18 cellular contexts compared by ENCODE assay signal in the genomic region with DNA sequence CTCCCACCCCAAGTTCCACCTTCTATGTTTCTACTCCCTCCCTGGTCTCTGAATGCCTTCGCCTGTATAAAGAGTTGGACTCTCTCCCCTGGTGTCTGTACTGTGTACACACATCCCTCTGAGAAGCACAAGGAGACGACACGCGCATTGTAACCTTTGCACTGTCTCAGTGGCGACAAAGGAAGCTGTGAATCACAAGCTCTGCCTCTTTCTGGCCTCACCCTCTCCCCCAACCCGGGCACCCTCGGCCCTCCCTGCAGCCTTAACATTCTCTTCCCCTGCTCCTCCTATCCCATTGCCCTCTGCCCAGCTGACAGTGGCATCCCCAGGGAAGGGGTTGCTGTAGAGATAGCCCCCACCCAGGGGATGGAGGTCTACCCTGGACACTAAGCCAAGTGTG. TPM values are rescaled to one million over a fixed set of nuclear protein-coding genes. Genes with fewer than 3 reads are reported as not detected.
DNase-seq lines count a peak whose midpoint lies in the region; ATAC-seq, FAIRE-seq and TF ChIP-seq lines count a peak whose summit lies in the region.
"Had no signal": no experiment of that assay in that cellular context is flagged by ENCODE, and none has a peak within 500 bp of the region (broad histone marks: within the 10 kb centered on the region; RNA-seq: fewer than 3 reads in every experiment).

No MANE protein-coding gene starts in this region.

- no peak overlapping the region for H3K4me3 Mint-ChIP-seq in activated T-cell treated with anti-CD3 and anti-CD28 coated beads, Interleukin-2, amount 50 U/mL, for 72 hours

- in situ Hi-C loops in HepG2 (cut with HindIII; ENCODE audit: extremely low pct_ligation_motif_present, low pct_unique_long_range_greater_than_20kb), result no loop called here

- H3K36me3 ChIP-seq in HepG2 (replicated peaks in 1 of 2; ENCODE audit: control insufficient read depth in 1 of 2, insufficient read depth in 2 of 2, low read length in 2 of 2) (peaks cover 4 to 9% of the 10 kb centered on the region in 2 experiments; a peak in 2 of 5 replicates), tibial nerve (peaks cover 0 to 13% (median 0%) of the 10 kb centered on the region in 3 donors)

- 2% methylated on average over 7 of the region's 7 CpGs for WGBS in HepG2 (ENCODE audit: low lambda C conversion rate)
- 65 to 68% methylated on average over 7 of the region's 7 CpGs for WGBS in tibial nerve, 2 donors

- H3K36me3 Mint-ChIP-seq in activated T-cell treated with anti-CD3 and anti-CD28 coated beads, Interleukin-2, amount 50 U/mL, for 72 hours (ENCODE audit: insufficient read depth in 2 of 2), result peaks cover 0 to 2% of the 10 kb centered on the region in 2 donors

- TF ChIP-seq EP300 in HepG2 (IDR thresholded peaks at IDR 0.05; ENCODE audit: low read depth in 2 of 2, low read length in 2 of 2) (peak in 1 of 2 experiments; percentile 52; a peak in 2 of 4 replicates), HepG2 (CRISPR knock-in tag; IDR thresholded peaks at IDR 0.05; ENCODE audit: borderline replicate concordance) (no peak), tibial nerve (IDR thresholded peaks at IDR 0.05) (no peak)

- H3K4me1 ChIP-seq in HepG2 (ENCODE audit: insufficient read depth, low read length), result peaks cover 71% of the 10 kb centered on the region
- peaks cover 0 to 43% (median 8%) of the 10 kb centered on the region in 4 donors for H3K4me1 ChIP-seq in tibial nerve

- peak; percentile 91 for FAIRE-seq in HepG2 (lab: Jason Lieb, UNC)

- H3K27me3 ChIP-seq in HepG2 (ENCODE audit: control insufficient read depth in 1 of 2, insufficient read depth in 2 of 2, low read length in 2 of 2) (no peaks in the 10 kb centered on the region), tibial nerve (no peaks in the 10 kb centered on the region)
- H3K27me3 ChIP-seq: SJSA1 had no signal

- no peak overlapping the region for H2AFZ ChIP-seq in HepG2 (ENCODE audit: low read length)
- H2AFZ ChIP-seq: GM23248 had no signal

- BruUV-seq in HepG2 (replicated peaks; lab: Mats Ljungman, UMichigan), result no TSS peak

- peak overlapping the region; percentile 15 for H3K27ac Mint-ChIP-seq in activated T-cell treated with anti-CD3 and anti-CD28 coated beads, Interleukin-2, amount 50 U/mL, for 72 hours
- H3K27ac Mint-ChIP-seq: activated CD4-positive, alpha-beta memory T cell treated with anti-CD3 and anti-CD28 coated beads, Interleukin-2, amount 10 ng/mL, durations not matched to agents 7 days and 5 days had no signal

- TF ChIP-seq RAD21 in HepG2 (CRISPR knock-in tag; IDR thresholded peaks at IDR 0.05), result no peak

- H3K9me3 ChIP-seq in HepG2 (ENCODE audit: low read length) (no peaks in the 10 kb centered on the region), tibial nerve (no peaks in the 10 kb centered on the region)
- H3K9me3 ChIP-seq: left ventricle myocardium inferior, SJSA1 had no signal

- CTCF ChIA-PET in RWPE1 (lab: Yijun Ruan, JAX), result interaction anchor here (4.0 kb wide), 1 partner anchor 12 kb away, joined by 24 read pairs; no protein-coding TSS in a partner anchor
- CTCF ChIA-PET in HepG2 (lab: Yijun Ruan, JAX; ENCODE audit: low intra/inter-chr PET ratio, low total read pairs), result no interaction called here

- H3K4me3 ChIP-seq in HepG2 (replicated peaks in 1 of 3; ENCODE audit: insufficient read depth in 1 of 3, low read depth in 2 of 3, low read length in 3 of 3) (peak overlapping the region; percentile 29 to 59 (median 31); a peak in 5 of 6 replicates), tibial nerve (no peak overlapping the region)
- H3K4me3 ChIP-seq: GM23248, left ventricle myocardium inferior, SJSA1 had no signal

- TF ChIP-seq CTCF in RWPE1 (conservative IDR thresholded peaks at IDR 0.05; ENCODE audit: low read depth), result no peak
- TF ChIP-seq CTCF in HepG2 (CRISPR knock-in tag; IDR thresholded peaks at IDR 0.05), result peak; percentile 35
- TF ChIP-seq CTCF in tibial nerve (IDR thresholded peaks at IDR 0.05), result no peak

- no peaks in the 10 kb centered on the region for H3K9me3 Mint-ChIP-seq in activated T-cell treated with anti-CD3 and anti-CD28 coated beads, Interleukin-2, amount 50 U/mL, for 72 hours
- H3K9me3 Mint-ChIP-seq: activated CD4-positive, alpha-beta memory T cell treated with anti-CD3 and anti-CD28 coated beads, Interleukin-2, amount 10 ng/mL, durations not matched to agents 7 days and 5 days; natural killer cell had no signal

- ATAC-seq in activated T-cell treated with anti-CD3 and anti-CD28 coated beads, Interleukin-2, amount 50 U/mL, for 72 hours (replicated peaks in 1 of 2), result no peak
- ATAC-seq in HepG2, result peak; percentile 52
- ATAC-seq: natural killer cell had no signal

- H3K27ac ChIP-seq in RWPE1 (peak overlapping the region; percentile 44), HepG2 (ENCODE audit: extremely low read length, insufficient read depth, low read length) (peak overlapping the region; percentile 62), tibial nerve (peak overlapping the region in 3 of 4 donors; percentile 54 to 97 (median 74))
- H3K27ac ChIP-seq: GM23248, left ventricle myocardium inferior, SJSA1 had no signal

- intact Hi-C loops in HepG2 (cut with micrococcal nuclease; ENCODE audit: unreplicated experiment), result no loop called here

- H3K9ac ChIP-seq in HepG2 (ENCODE audit: insufficient read depth, low read depth, low read length), result peak overlapping the region; percentile 50
- H3K9ac ChIP-seq: GM23248 had no signal

- no peaks in the 10 kb centered on the region for H3K27me3 Mint-ChIP-seq in activated T-cell treated with anti-CD3 and anti-CD28 coated beads, Interleukin-2, amount 50 U/mL, for 72 hours (ENCODE audit: low read depth)
- H3K27me3 Mint-ChIP-seq: activated CD4-positive, alpha-beta memory T cell treated with anti-CD3 and anti-CD28 coated beads, Interleukin-2, amount 10 ng/mL, durations not matched to agents 7 days and 5 days had no signal

- peaks cover 4% of the 10 kb centered on the region; the same call in 1 of the 2 replicates for H4K20me1 ChIP-seq in HepG2 (ENCODE audit: insufficient read depth, low read length)

- H3K4me2 ChIP-seq in HepG2 (ENCODE audit: low read depth, low read length), result peak overlapping the region; percentile 68

- TF ChIP-seq POLR2A in HepG2 (IDR thresholded peaks at IDR 0.05; ENCODE audit: insufficient read depth in 1 of 2, low read depth in 2 of 2, low read length in 2 of 2) (0 out of 4 replicates have a peak, but pooled peaks of 1 of the 2 experiments have one; percentile 50), tibial nerve (IDR thresholded peaks at IDR 0.05) (no peak)

- peaks cover 11% of the 10 kb centered on the region for H3K79me2 ChIP-seq in HepG2 (ENCODE audit: insufficient read depth, low read length)

- peaks cover 42% of the 10 kb centered on the region for H3K4me1 Mint-ChIP-seq in activated T-cell treated with anti-CD3 and anti-CD28 coated beads, Interleukin-2, amount 50 U/mL, for 72 hours (ENCODE audit: low read depth)

- DNase-seq in activated T-cell treated with anti-CD3 and anti-CD28 coated beads, Interleukin-2, amount 50 U/mL, for 72 hours, result no peak
- DNase-seq in activated T-cell treated with anti-CD3 and anti-CD28 coated beads for 4 hours (no peak), RWPE1 (ENCODE audit: low spot score) (no peak), HepG2 (ENCODE audit: low spot score) (peak; percentile 89), tibial nerve (ENCODE audit: low spot score in 2 of 2) (no peak), islet precursor cell (no peak), NK-92 (lab: John Stamatoyannopoulos, UW; ENCODE audit: unreplicated experiment) (no peak), medulla oblongata (ENCODE audit: extremely low spot score) (no peak)
- DNase-seq: activated CD4-positive, alpha-beta memory T cell treated with anti-CD3 and anti-CD28 coated beads, Interleukin-2, amount 10 ng/mL, durations not matched to agents 7 days and 5 days; activated effector memory CD4-positive, alpha-beta T cell treated with Interleukin-2 at 50 U/mL for 16 hours; effector CD4-positive, alpha-beta T cell; GM23248; left ventricle myocardium inferior; natural killer cell; NCI-H1417; stimulated activated CD4-positive, alpha-beta T cell treated with anti-CD3 and anti-CD28 coated beads, Interleukin-1b, Interleukin-23, amount 100 ng/mL, for 48 hours; T1000 had no signal

- POLR2A ChIA-PET in RWPE1 (lab: Yijun Ruan, JAX; ENCODE audit: low non-redundant PET) (no interaction called here), HepG2 (lab: Yijun Ruan, JAX) (interaction anchor here (0.6 to 7.4 kb wide), 16 partner anchors 8 to 422 kb away, joined by 3 to 265 read pairs (median 4); partner anchors contain the start of genes CERS5, COX14, DIP2B and GPD1)

RNA-seq across cellular contexts. Expression of gene SMARCD1, which starts 2.5 kb away (rescaled TPM):
- total RNA-seq in activated T-cell treated with anti-CD3 and anti-CD28 coated beads, Interleukin-2, amount 50 U/mL, for 72 hours, result 100 to 1,000 TPM in 1 of 2 donors, 10 to 100 TPM in 1; 91.0 to 111 TPM
- total RNA-seq in HepG2 (2016; rRNA removed; fragmentation: Illumina TruSeq; extraction: Trizol), result 54.6 and 64.9 TPM in 2 replicates
- 18.3 and 19.3 TPM in 2 replicates for total RNA-seq in HepG2 (2016; cell fraction: cytosol; rRNA removed; fragmentation: Illumina TruSeq; extraction: Trizol; ENCODE audit: low read depth)
- 53.8 and 56.6 TPM in 2 replicates for total RNA-seq in HepG2 (2016; cell fraction: insoluble cytoplasmic fraction; rRNA removed; fragmentation: Illumina TruSeq; extraction: Trizol)
- total RNA-seq in HepG2 (2016; cell fraction: membrane; rRNA removed; fragmentation: Illumina TruSeq; extraction: Trizol), result 51.5 and 52.7 TPM in 2 replicates
- total RNA-seq in HepG2 (2016; cell fraction: nucleus; rRNA removed; fragmentation: Illumina TruSeq; extraction: Trizol), result 46.9 and 61.3 TPM in 2 replicates
- 51.7 and 55.5 TPM in 2 replicates for polyA plus RNA-seq in HepG2 (2011; rRNA removed)
- polyA plus RNA-seq in HepG2 (2011; cell fraction: cytosol; rRNA removed), result 35.2 and 38.4 TPM in 2 replicates
- polyA plus RNA-seq in HepG2 (2011; cell fraction: nucleus; rRNA removed), result 69.3 and 71.6 TPM in 2 replicates
- 35.8 and 43.5 TPM in 2 replicates for polyA plus RNA-seq in HepG2 (2012)
- polyA plus RNA-seq in HepG2 (2016; cell fraction: cytosol; fragmentation: Illumina TruSeq; extraction: Trizol; ENCODE audit: low read depth), result 12.2 and 14.5 TPM in 2 replicates
- 51.0 and 65.3 TPM in 2 replicates for polyA plus RNA-seq in HepG2 (2016; cell fraction: insoluble cytoplasmic fraction; fragmentation: Illumina TruSeq; extraction: Trizol; ENCODE audit: low read depth)
- 41.4 and 44.8 TPM in 2 replicates for polyA plus RNA-seq in HepG2 (2016; cell fraction: membrane; fragmentation: Illumina TruSeq; extraction: Trizol; ENCODE audit: low read depth)
- 82.4 and 96.0 TPM in 2 replicates for polyA plus RNA-seq in HepG2 (2016; cell fraction: nucleus; fragmentation: Illumina TruSeq; extraction: Trizol; ENCODE audit: insufficient read depth, low read depth)
- 82.5 and 134 TPM in 2 replicates for polyA minus RNA-seq in HepG2 (2011; rRNA and poly(A)+ RNA removed; ENCODE audit: low replicate concordance)
- 41.4 and 46.1 TPM in 2 replicates for polyA minus RNA-seq in HepG2 (2011; cell fraction: cytosol; rRNA and poly(A)+ RNA removed)
- polyA minus RNA-seq in HepG2 (2011; cell fraction: nucleus; rRNA and poly(A)+ RNA removed), result 68.1 and 69.0 TPM in 2 replicates
- 10 to 100 TPM; 45.9 to 97.2 (median 65.3) TPM for total RNA-seq in tibial nerve

RNA-seq across cellular contexts. Expression of gene GPD1, which starts 21.2 kb away (rescaled TPM):
- 1 to 10 TPM; 1.6 to 3.5 TPM for total RNA-seq in activated T-cell treated with anti-CD3 and anti-CD28 coated beads, Interleukin-2, amount 50 U/mL, for 72 hours
- 30.6 and 38.1 TPM in 2 replicates for total RNA-seq in HepG2 (2016; rRNA removed; fragmentation: Illumina TruSeq; extraction: Trizol)
- 5.3 and 5.6 TPM in 2 replicates for total RNA-seq in HepG2 (2016; cell fraction: cytosol; rRNA removed; fragmentation: Illumina TruSeq; extraction: Trizol; ENCODE audit: low read depth)
- total RNA-seq in HepG2 (2016; cell fraction: insoluble cytoplasmic fraction; rRNA removed; fragmentation: Illumina TruSeq; extraction: Trizol), result 31.5 and 38.6 TPM in 2 replicates
- total RNA-seq in HepG2 (2016; cell fraction: membrane; rRNA removed; fragmentation: Illumina TruSeq; extraction: Trizol), result 8.7 and 10.6 TPM in 2 replicates
- 10.8 and 11.2 TPM in 2 replicates for total RNA-seq in HepG2 (2016; cell fraction: nucleus; rRNA removed; fragmentation: Illumina TruSeq; extraction: Trizol)
- polyA plus RNA-seq in HepG2 (2011; rRNA removed), result 3.7 and 7.2 TPM in 2 replicates
- 6.2 and 10.3 TPM in 2 replicates for polyA plus RNA-seq in HepG2 (2011; cell fraction: cytosol; rRNA removed)
- polyA plus RNA-seq in HepG2 (2011; cell fraction: nucleus; rRNA removed), result 4.8 and 7.4 TPM in 2 replicates
- polyA plus RNA-seq in HepG2 (2012), result 14.9 and 15.6 TPM in 2 replicates
- 4.0 and 4.8 TPM in 2 replicates for polyA plus RNA-seq in HepG2 (2016; cell fraction: cytosol; fragmentation: Illumina TruSeq; extraction: Trizol; ENCODE audit: low read depth)
- 25.5 and 29.7 TPM in 2 replicates for polyA plus RNA-seq in HepG2 (2016; cell fraction: insoluble cytoplasmic fraction; fragmentation: Illumina TruSeq; extraction: Trizol; ENCODE audit: low read depth)
- 6.4 and 7.3 TPM in 2 replicates for polyA plus RNA-seq in HepG2 (2016; cell fraction: membrane; fragmentation: Illumina TruSeq; extraction: Trizol; ENCODE audit: low read depth)
- 14.8 and 19.3 TPM in 2 replicates for polyA plus RNA-seq in HepG2 (2016; cell fraction: nucleus; fragmentation: Illumina TruSeq; extraction: Trizol; ENCODE audit: insufficient read depth, low read depth)
- 2.2 and 5.6 TPM in 2 replicates for polyA minus RNA-seq in HepG2 (2011; rRNA and poly(A)+ RNA removed; ENCODE audit: low replicate concordance)
- polyA minus RNA-seq in HepG2 (2011; cell fraction: cytosol; rRNA and poly(A)+ RNA removed), result 2.0 and 3.5 TPM in 2 replicates
- 5.7 and 8.7 TPM in 2 replicates for polyA minus RNA-seq in HepG2 (2011; cell fraction: nucleus; rRNA and poly(A)+ RNA removed)
- total RNA-seq in tibial nerve, result 100 to 1,000 TPM; 188 to 829 (median 253) TPM
- total RNA-seq: GM23248, SJSA1 had no signal
- polyA plus RNA-seq: GM23248 had no signal

RNA-seq across cellular contexts. Expression of gene ASIC1, which starts 25.2 kb away (rescaled TPM):
- total RNA-seq in activated T-cell treated with anti-CD3 and anti-CD28 coated beads, Interleukin-2, amount 50 U/mL, for 72 hours, result 10 to 100 TPM in 1 of 2 donors, 1 to 10 TPM in 1; 5.8 to 12.4 TPM
- total RNA-seq in HepG2 (2016; rRNA removed; fragmentation: Illumina TruSeq; extraction: Trizol) (0.24 and 0.44 TPM in 2 replicates), tibial nerve (1 to 10 TPM in 3 of 4 donors, not detected in 1; 1.8 to 4.2 (median 2.9) TPM)
- 0.26 and 0.30 TPM in 2 replicates for total RNA-seq in HepG2 (2016; cell fraction: cytosol; rRNA removed; fragmentation: Illumina TruSeq; extraction: Trizol; ENCODE audit: low read depth)
- total RNA-seq in HepG2 (2016; cell fraction: insoluble cytoplasmic fraction; rRNA removed; fragmentation: Illumina TruSeq; extraction: Trizol), result 0.19 and 1.1 TPM in 2 replicates
- 0.49 and 0.52 TPM in 2 replicates for total RNA-seq in HepG2 (2016; cell fraction: membrane; rRNA removed; fragmentation: Illumina TruSeq; extraction: Trizol)
- 0.47 and 0.75 TPM in 2 replicates for total RNA-seq in HepG2 (2016; cell fraction: nucleus; rRNA removed; fragmentation: Illumina TruSeq; extraction: Trizol)
- polyA plus RNA-seq in HepG2 (2011; rRNA removed), result 1.3 and 1.5 TPM in 2 replicates
- polyA plus RNA-seq in HepG2 (2011; cell fraction: cytosol; rRNA removed), result 0.85 and 0.98 TPM in 2 replicates
- 2.6 and 3.1 TPM in 2 replicates for polyA plus RNA-seq in HepG2 (2011; cell fraction: nucleus; rRNA removed)
- polyA plus RNA-seq in HepG2 (2012), result 0.56 and 0.67 TPM in 2 replicates
- 0.34 and 0.51 TPM in 2 replicates for polyA plus RNA-seq in HepG2 (2016; cell fraction: cytosol; fragmentation: Illumina TruSeq; extraction: Trizol; ENCODE audit: low read depth)
- 0.59 and 0.66 TPM in 2 replicates for polyA plus RNA-seq in HepG2 (2016; cell fraction: insoluble cytoplasmic fraction; fragmentation: Illumina TruSeq; extraction: Trizol; ENCODE audit: low read depth)
- polyA plus RNA-seq in HepG2 (2016; cell fraction: membrane; fragmentation: Illumina TruSeq; extraction: Trizol; ENCODE audit: low read depth), result 0.59 and 0.63 TPM in 2 replicates
- 2.9 and 3.2 TPM in 2 replicates for polyA plus RNA-seq in HepG2 (2016; cell fraction: nucleus; fragmentation: Illumina TruSeq; extraction: Trizol; ENCODE audit: insufficient read depth, low read depth)
- 2.0 and 12.2 TPM in 2 replicates for polyA minus RNA-seq in HepG2 (2011; rRNA and poly(A)+ RNA removed; ENCODE audit: low replicate concordance)
- polyA minus RNA-seq in HepG2 (2011; cell fraction: cytosol; rRNA and poly(A)+ RNA removed), result 0.40 and 0.88 TPM in 2 replicates
- polyA minus RNA-seq in HepG2 (2011; cell fraction: nucleus; rRNA and poly(A)+ RNA removed), result 0.87 and 1.3 TPM in 2 replicates

RNA-seq across cellular contexts. Expression of gene COX14, which starts 29.4 kb away (rescaled TPM):
- total RNA-seq in activated T-cell treated with anti-CD3 and anti-CD28 coated beads, Interleukin-2, amount 50 U/mL, for 72 hours, result 10 to 100 TPM; 41.5 to 50.1 TPM
- total RNA-seq in HepG2 (2016; rRNA removed; fragmentation: Illumina TruSeq; extraction: Trizol), result 71.6 and 82.0 TPM in 2 replicates
- 62.2 and 107 TPM in 2 replicates for total RNA-seq in HepG2 (2016; cell fraction: cytosol; rRNA removed; fragmentation: Illumina TruSeq; extraction: Trizol; ENCODE audit: low read depth)
- total RNA-seq in HepG2 (2016; cell fraction: insoluble cytoplasmic fraction; rRNA removed; fragmentation: Illumina TruSeq; extraction: Trizol), result 70.2 and 88.8 TPM in 2 replicates
- total RNA-seq in HepG2 (2016; cell fraction: membrane; rRNA removed; fragmentation: Illumina TruSeq; extraction: Trizol), result 84.4 and 106 TPM in 2 replicates
- 18.4 and 19.5 TPM in 2 replicates for total RNA-seq in HepG2 (2016; cell fraction: nucleus; rRNA removed; fragmentation: Illumina TruSeq; extraction: Trizol)
- 53.0 and 55.0 TPM in 2 replicates for polyA plus RNA-seq in HepG2 (2011; rRNA removed)
- polyA plus RNA-seq in HepG2 (2011; cell fraction: cytosol; rRNA removed), result 64.0 and 68.8 TPM in 2 replicates
- 15.7 and 16.8 TPM in 2 replicates for polyA plus RNA-seq in HepG2 (2011; cell fraction: nucleus; rRNA removed)
- polyA plus RNA-seq in HepG2 (2012), result 30.1 and 33.7 TPM in 2 replicates
- 46.3 and 86.6 TPM in 2 replicates for polyA plus RNA-seq in HepG2 (2016; cell fraction: cytosol; fragmentation: Illumina TruSeq; extraction: Trizol; ENCODE audit: low read depth)
- polyA plus RNA-seq in HepG2 (2016; cell fraction: insoluble cytoplasmic fraction; fragmentation: Illumina TruSeq; extraction: Trizol; ENCODE audit: low read depth), result 52.0 and 58.2 TPM in 2 replicates
- 51.4 and 62.9 TPM in 2 replicates for polyA plus RNA-seq in HepG2 (2016; cell fraction: membrane; fragmentation: Illumina TruSeq; extraction: Trizol; ENCODE audit: low read depth)
- polyA plus RNA-seq in HepG2 (2016; cell fraction: nucleus; fragmentation: Illumina TruSeq; extraction: Trizol; ENCODE audit: insufficient read depth, low read depth), result 29.1 and 31.5 TPM in 2 replicates
- polyA minus RNA-seq in HepG2 (2011; rRNA and poly(A)+ RNA removed; ENCODE audit: low replicate concordance), result 27.5 and 131 TPM in 2 replicates
- polyA minus RNA-seq in HepG2 (2011; cell fraction: cytosol; rRNA and poly(A)+ RNA removed), result 8.7 and 10.3 TPM in 2 replicates
- 10.3 and 10.8 TPM in 2 replicates for polyA minus RNA-seq in HepG2 (2011; cell fraction: nucleus; rRNA and poly(A)+ RNA removed)
- total RNA-seq in tibial nerve, result 10 to 100 TPM; 35.8 to 91.5 (median 55.2) TPM

RNA-seq across cellular contexts. Expression of gene RACGAP1, which starts 57.4 kb away (rescaled TPM):
- total RNA-seq in activated T-cell treated with anti-CD3 and anti-CD28 coated beads, Interleukin-2, amount 50 U/mL, for 72 hours, result 100 to 1,000 TPM; 121 to 150 TPM
- total RNA-seq in HepG2 (2016; rRNA removed; fragmentation: Illumina TruSeq; extraction: Trizol) (57.9 and 95.5 TPM in 2 replicates), tibial nerve (10 to 100 TPM in 2 of 4 donors, 1 to 10 TPM in 2; 6.3 to 15.1 (median 10.5) TPM)
- 19.2 and 25.1 TPM in 2 replicates for total RNA-seq in HepG2 (2016; cell fraction: cytosol; rRNA removed; fragmentation: Illumina TruSeq; extraction: Trizol; ENCODE audit: low read depth)
- total RNA-seq in HepG2 (2016; cell fraction: insoluble cytoplasmic fraction; rRNA removed; fragmentation: Illumina TruSeq; extraction: Trizol), result 56.8 and 91.5 TPM in 2 replicates
- 22.2 and 24.7 TPM in 2 replicates for total RNA-seq in HepG2 (2016; cell fraction: membrane; rRNA removed; fragmentation: Illumina TruSeq; extraction: Trizol)
- total RNA-seq in HepG2 (2016; cell fraction: nucleus; rRNA removed; fragmentation: Illumina TruSeq; extraction: Trizol), result 29.8 and 36.8 TPM in 2 replicates
- polyA plus RNA-seq in HepG2 (2011; rRNA removed), result 14.0 and 16.7 TPM in 2 replicates
- 11.8 and 12.2 TPM in 2 replicates for polyA plus RNA-seq in HepG2 (2011; cell fraction: cytosol; rRNA removed)
- 15.3 and 17.4 TPM in 2 replicates for polyA plus RNA-seq in HepG2 (2011; cell fraction: nucleus; rRNA removed)
- 13.0 and 24.8 TPM in 2 replicates for polyA plus RNA-seq in HepG2 (2012)
- 3.3 and 3.8 TPM in 2 replicates for polyA plus RNA-seq in HepG2 (2016; cell fraction: cytosol; fragmentation: Illumina TruSeq; extraction: Trizol; ENCODE audit: low read depth)
- polyA plus RNA-seq in HepG2 (2016; cell fraction: insoluble cytoplasmic fraction; fragmentation: Illumina TruSeq; extraction: Trizol; ENCODE audit: low read depth), result 55.6 and 59.8 TPM in 2 replicates
- polyA plus RNA-seq in HepG2 (2016; cell fraction: membrane; fragmentation: Illumina TruSeq; extraction: Trizol; ENCODE audit: low read depth), result 8.3 and 9.6 TPM in 2 replicates
- 35.4 and 37.2 TPM in 2 replicates for polyA plus RNA-seq in HepG2 (2016; cell fraction: nucleus; fragmentation: Illumina TruSeq; extraction: Trizol; ENCODE audit: insufficient read depth, low read depth)
- polyA minus RNA-seq in HepG2 (2011; rRNA and poly(A)+ RNA removed; ENCODE audit: low replicate concordance), result 65.5 and 353 TPM in 2 replicates
- polyA minus RNA-seq in HepG2 (2011; cell fraction: cytosol; rRNA and poly(A)+ RNA removed), result 20.2 and 21.7 TPM in 2 replicates
- 17.5 and 21.2 TPM in 2 replicates for polyA minus RNA-seq in HepG2 (2011; cell fraction: nucleus; rRNA and poly(A)+ RNA removed)

Comparison
In these comparisons a context has a peak if more than half of its experiments do, and no peak if none do; other contexts are left out.
1. H3K4me3 ChIP-seq: peak in HepG2 (3 of 3); none in tibial nerve (0 of 4).
2. Peak in every context shown above with its lines, with median percentiles within 50 percentile points of each other: H3K27ac ChIP-seq.